Comparison of ENCODE assay signal across 29 cellular contexts in genomic region chr7:93981480-93981874, GRCh38. TPM values are rescaled to one million over a fixed set of nuclear protein-coding genes. Genes with fewer than 3 reads are reported as not detected.
DNase-seq lines count a peak whose midpoint lies in the region; ATAC-seq and TF ChIP-seq lines count a peak whose summit lies in the region.
"Had no signal": no experiment of that assay in that cellular context is flagged by ENCODE, and none has a peak within 500 bp of the region (broad histone marks: within the 10 kb centered on the region; RNA-seq: fewer than 3 reads in every experiment).

No MANE protein-coding gene starts in this region.

- peaks cover 3% of the 10 kb centered on the region for H3K27me3 Mint-ChIP-seq in activated CD8-positive, alpha-beta memory T cell treated with anti-CD3 and anti-CD28 coated beads, Interleukin-2, amount 10 ng/mL, durations not matched to agents 7 days and 5 days
- no peaks in the 10 kb centered on the region for H3K27me3 Mint-ChIP-seq in stimulated activated memory B cell treated with anti-CD40 and anti-IgM and Interleukin-4, amounts not matched to agents 10 μg/mL and 1 μg/mL and 100 μg/mL, for 72 hours
- H3K27me3 Mint-ChIP-seq: activated CD8-positive, alpha-beta T cell treated with anti-CD3 and anti-CD28 coated beads for 36 hours; activated naive CD8-positive, alpha-beta T cell treated with anti-CD3 and anti-CD28 coated beads for 36 hours; central memory CD8-positive, alpha-beta T cell; progenitor cell of endocrine pancreas; stimulated activated naive CD8-positive, alpha-beta T cell treated with anti-CD3 and anti-CD28 coated beads, Interleukin-15, amount 100 ng/mL, for 72 hours had no signal

- no peak for TF ChIP-seq POLR2A in esophagus squamous epithelium (IDR thresholded peaks at IDR 0.05)

- DNase-seq in activated CD8-positive, alpha-beta memory T cell treated with anti-CD3 and anti-CD28 coated beads, Interleukin-2, amount 10 ng/mL, durations not matched to agents 7 days and 5 days, result no peak
- no peak for DNase-seq in activated CD8-positive, alpha-beta memory T cell treated with anti-CD3 and anti-CD28 coated beads for 24 hours
- peak; percentile 8 for DNase-seq in dermis blood vessel endothelial cell
- DNase-seq in iPS-NIHi7 (ENCODE audit: extremely low spot score), result peak; percentile 24
- no peak for DNase-seq in esophagus squamous epithelium (lab: John Stamatoyannopoulos, UW)
- no peak for DNase-seq in ascending aorta (ENCODE audit: low spot score in 2 of 2)
- DNase-seq: 8988T; activated CD4-positive, CD25-positive, alpha-beta regulatory T cell treated with anti-CD3 and anti-CD28 coated beads, Interleukin-2, amount 50 U/mL, for 72 hours; activated CD8-positive, alpha-beta T cell treated with anti-CD3 and anti-CD28 coated beads for 36 hours; activated effector memory CD4-positive, alpha-beta T cell treated with Interleukin-2 at 50 U/mL for 16 hours; activated naive CD8-positive, alpha-beta T cell treated with anti-CD3 and anti-CD28 coated beads for 36 hours; activated T-cell treated with anti-CD3 and anti-CD28 coated beads for 4 hours; Calu3; DND-41; dorsolateral prefrontal cortex; left cardiac atrium; mammary epithelial cell; MV-4-11; NCI-H510A; RPMI8226; stimulated activated naive CD8-positive, alpha-beta T cell treated with anti-CD3 and anti-CD28 coated beads, Interleukin-15, amount 100 ng/mL, for 72 hours; thyroid gland had no signal

- H3K4me1 Mint-ChIP-seq in activated CD8-positive, alpha-beta memory T cell treated with anti-CD3 and anti-CD28 coated beads, Interleukin-2, amount 10 ng/mL, durations not matched to agents 7 days and 5 days, result peaks cover 11% of the 10 kb centered on the region
- peaks cover 25% of the 10 kb centered on the region for H3K4me1 Mint-ChIP-seq in stimulated activated memory B cell treated with anti-CD40 and anti-IgM and Interleukin-4, amounts not matched to agents 10 μg/mL and 1 μg/mL and 100 μg/mL, for 72 hours
- H3K4me1 Mint-ChIP-seq: CD14-positive monocyte; stimulated activated naive CD8-positive, alpha-beta T cell treated with anti-CD3 and anti-CD28 coated beads, Interleukin-15, amount 100 ng/mL, for 72 hours had no signal

- H3K9me3 Mint-ChIP-seq in activated CD8-positive, alpha-beta memory T cell treated with anti-CD3 and anti-CD28 coated beads, Interleukin-2, amount 10 ng/mL, durations not matched to agents 7 days and 5 days (ENCODE audit: low read depth), result no peaks in the 10 kb centered on the region
- no peaks in the 10 kb centered on the region for H3K9me3 Mint-ChIP-seq in stimulated activated memory B cell treated with anti-CD40 and anti-IgM and Interleukin-4, amounts not matched to agents 10 μg/mL and 1 μg/mL and 100 μg/mL, for 72 hours
- H3K9me3 Mint-ChIP-seq: activated CD8-positive, alpha-beta T cell treated with anti-CD3 and anti-CD28 coated beads for 36 hours; activated naive CD8-positive, alpha-beta T cell treated with anti-CD3 and anti-CD28 coated beads for 36 hours; central memory CD8-positive, alpha-beta T cell; stimulated activated naive CD8-positive, alpha-beta T cell treated with anti-CD3 and anti-CD28 coated beads, Interleukin-15, amount 100 ng/mL, for 72 hours; T-helper 1 cell treated with Interleukin-12 subunit alpha and Interleukin-12 subunit beta and Interleukin-4 antibody, amounts not matched to agents 30 μg/mL and 1 μg/mL, for 36 hours had no signal

- 53 to 71% methylated on average over 2 of the region's 2 CpGs for whole genome bisulfite sequencing in esophagus squamous epithelium, 2 donors

- TF ChIP-seq CTCF in esophagus squamous epithelium (IDR thresholded peaks at IDR 0.05) (no peak), ascending aorta (IDR thresholded peaks at IDR 0.05) (no peak)

- CTCF ChIA-PET in activated CD8-positive, alpha-beta memory T cell treated with anti-CD3 and anti-CD28 coated beads, Interleukin-2, amount 10 ng/mL, durations not matched to agents 7 days and 5 days (lab: Charles Lee), result no interaction called here

- H3K4me3 ChIP-seq in esophagus squamous epithelium, result no peak overlapping the region
- no peak overlapping the region for H3K4me3 ChIP-seq in ascending aorta
- H3K4me3 ChIP-seq: dorsolateral prefrontal cortex, SK-N-MC, thyroid gland had no signal

- H3K27ac Mint-ChIP-seq in activated CD8-positive, alpha-beta memory T cell treated with anti-CD3 and anti-CD28 coated beads, Interleukin-2, amount 10 ng/mL, durations not matched to agents 7 days and 5 days, result no peak overlapping the region
- peak overlapping the region; percentile 77 for H3K27ac Mint-ChIP-seq in stimulated activated memory B cell treated with anti-CD40 and anti-IgM and Interleukin-4, amounts not matched to agents 10 μg/mL and 1 μg/mL and 100 μg/mL, for 72 hours
- H3K27ac Mint-ChIP-seq: activated CD8-positive, alpha-beta T cell treated with anti-CD3 and anti-CD28 coated beads for 36 hours; activated naive CD8-positive, alpha-beta T cell treated with anti-CD3 and anti-CD28 coated beads for 36 hours; CD14-positive monocyte; progenitor cell of endocrine pancreas; stimulated activated naive CD8-positive, alpha-beta T cell treated with anti-CD3 and anti-CD28 coated beads, Interleukin-15, amount 100 ng/mL, for 72 hours; T-helper 1 cell treated with Interleukin-12 subunit alpha and Interleukin-12 subunit beta and Interleukin-4 antibody, amounts not matched to agents 30 μg/mL and 1 μg/mL, for 36 hours had no signal

- H3K36me3 ChIP-seq in esophagus squamous epithelium, result no peaks in the 10 kb centered on the region
- H3K36me3 ChIP-seq in ascending aorta, result no peaks in the 10 kb centered on the region
- H3K36me3 ChIP-seq: thyroid gland had no signal

- intact Hi-C loops in esophagus squamous epithelium (cut with DNase I), result no loop called here
- intact Hi-C loops in ascending aorta (cut with DNase I), result no loop called here

- no peak for ATAC-seq in activated CD8-positive, alpha-beta memory T cell treated with anti-CD3 and anti-CD28 coated beads, Interleukin-2, amount 10 ng/mL, durations not matched to agents 7 days and 5 days
- ATAC-seq in stimulated activated memory B cell treated with anti-CD40 and anti-IgM and Interleukin-4, amounts not matched to agents 10 μg/mL and 1 μg/mL and 100 μg/mL, for 72 hours, result no peak
- no peak for ATAC-seq in HG02759 (IDR thresholded peaks at IDR 0.05; ENCODE audit: unreplicated experiment)
- ATAC-seq: activated CD8-positive, alpha-beta T cell treated with anti-CD3 and anti-CD28 coated beads for 36 hours; left cardiac atrium; stimulated activated naive CD8-positive, alpha-beta T cell treated with anti-CD3 and anti-CD28 coated beads, Interleukin-15, amount 100 ng/mL, for 72 hours had no signal

- H3K4me1 ChIP-seq in esophagus squamous epithelium, result no peaks in the 10 kb centered on the region
- no peaks in the 10 kb centered on the region for H3K4me1 ChIP-seq in ascending aorta
- H3K4me1 ChIP-seq: thyroid gland had no signal

- H3K9me3 ChIP-seq in esophagus squamous epithelium, result no peaks in the 10 kb centered on the region
- no peaks in the 10 kb centered on the region for H3K9me3 ChIP-seq in ascending aorta
- H3K9me3 ChIP-seq: thyroid gland had no signal

- H3K27me3 ChIP-seq in esophagus squamous epithelium, result no peaks in the 10 kb centered on the region
- no peaks in the 10 kb centered on the region for H3K27me3 ChIP-seq in ascending aorta
- H3K27me3 ChIP-seq: dorsolateral prefrontal cortex, thyroid gland had no signal

- peak overlapping the region; percentile 64 for H3K4me3 Mint-ChIP-seq in activated CD8-positive, alpha-beta memory T cell treated with anti-CD3 and anti-CD28 coated beads, Interleukin-2, amount 10 ng/mL, durations not matched to agents 7 days and 5 days
- peak overlapping the region; percentile 74 for H3K4me3 Mint-ChIP-seq in stimulated activated memory B cell treated with anti-CD40 and anti-IgM and Interleukin-4, amounts not matched to agents 10 μg/mL and 1 μg/mL and 100 μg/mL, for 72 hours
- H3K4me3 Mint-ChIP-seq: activated CD8-positive, alpha-beta T cell treated with anti-CD3 and anti-CD28 coated beads for 36 hours; activated naive CD8-positive, alpha-beta T cell treated with anti-CD3 and anti-CD28 coated beads for 36 hours; CD14-positive monocyte; stimulated activated naive CD8-positive, alpha-beta T cell treated with anti-CD3 and anti-CD28 coated beads, Interleukin-15, amount 100 ng/mL, for 72 hours; T-helper 1 cell treated with Interleukin-12 subunit alpha and Interleukin-12 subunit beta and Interleukin-4 antibody, amounts not matched to agents 30 μg/mL and 1 μg/mL, for 36 hours had no signal

- H3K27ac ChIP-seq in esophagus squamous epithelium (no peak overlapping the region), ascending aorta (no peak overlapping the region)
- H3K27ac ChIP-seq: dorsolateral prefrontal cortex, SK-N-MC had no signal

- H3K36me3 Mint-ChIP-seq in activated CD8-positive, alpha-beta memory T cell treated with anti-CD3 and anti-CD28 coated beads, Interleukin-2, amount 10 ng/mL, durations not matched to agents 7 days and 5 days, result peaks cover 1% of the 10 kb centered on the region
- H3K36me3 Mint-ChIP-seq in stimulated activated memory B cell treated with anti-CD40 and anti-IgM and Interleukin-4, amounts not matched to agents 10 μg/mL and 1 μg/mL and 100 μg/mL, for 72 hours, result no peaks in the 10 kb centered on the region
- H3K36me3 Mint-ChIP-seq: activated naive CD8-positive, alpha-beta T cell treated with anti-CD3 and anti-CD28 coated beads for 36 hours; CD14-positive monocyte had no signal

RNA-seq across cellular contexts. Expression of gene BET1, which starts 22.7 kb away (rescaled TPM):
- total RNA-seq in activated CD8-positive, alpha-beta memory T cell treated with anti-CD3 and anti-CD28 coated beads, Interleukin-2, amount 10 ng/mL, durations not matched to agents 7 days and 5 days, result 10 to 100 TPM; 13.6 to 17.4 TPM
- total RNA-seq in dermis blood vessel endothelial cell (38.6 and 64.3 TPM in 2 replicates), esophagus squamous epithelium (10 to 100 TPM in 3 of 4 donors, 1 to 10 TPM in 1; 9.0 to 17.7 (median 15.7) TPM), ascending aorta (2.4 TPM)

RNA-seq across cellular contexts. Expression of gene GNG11, which starts 59.9 kb away (rescaled TPM):
- not detected for total RNA-seq in activated CD8-positive, alpha-beta memory T cell treated with anti-CD3 and anti-CD28 coated beads, Interleukin-2, amount 10 ng/mL, durations not matched to agents 7 days and 5 days
- total RNA-seq in dermis blood vessel endothelial cell (404 and 652 TPM in 2 replicates), esophagus squamous epithelium (10 to 100 TPM in 1 of 4 donors, 1 to 10 TPM in 2, under 1 TPM in 1; 0.61 to 13.9 (median 4.1) TPM), ascending aorta (28.4 TPM)
- total RNA-seq: activated CD8-positive, alpha-beta T cell treated with anti-CD3 and anti-CD28 coated beads for 36 hours; activated naive CD8-positive, alpha-beta T cell treated with anti-CD3 and anti-CD28 coated beads for 36 hours; progenitor cell of endocrine pancreas had no signal

Comparison
In these comparisons a context has a peak if more than half of its experiments do, and no peak if none do; other contexts are left out.
1. DNase-seq: peak in dermis blood vessel endothelial cell (single experiment) and iPS-NIHi7 (single experiment); none in activated CD8-positive, alpha-beta memory T cell treated with anti-CD3 and anti-CD28 coated beads, Interleukin-2, amount 10 ng/mL, durations not matched to agents 7 days and 5 days (single experiment), activated CD8-positive, alpha-beta memory T cell treated with anti-CD3 and anti-CD28 coated beads for 24 hours (single experiment), esophagus squamous epithelium (single experiment) and ascending aorta (0 of 2).
2. RNA of gene GNG11, which starts 59.9 kb away (total RNA-seq): 404 to 652 TPM in dermis blood vessel endothelial cell; 28.4 TPM in ascending aorta (single experiment), 0.61 to 13.9 TPM in esophagus squamous epithelium and not detected in activated CD8-positive, alpha-beta memory T cell treated with anti-CD3 and anti-CD28 coated beads, Interleukin-2, amount 10 ng/mL, durations not matched to agents 7 days and 5 days; every median in the first group is over 10 times any median in the second.